10 cellular contexts compared by ENCODE assay signal in the genomic region with DNA sequence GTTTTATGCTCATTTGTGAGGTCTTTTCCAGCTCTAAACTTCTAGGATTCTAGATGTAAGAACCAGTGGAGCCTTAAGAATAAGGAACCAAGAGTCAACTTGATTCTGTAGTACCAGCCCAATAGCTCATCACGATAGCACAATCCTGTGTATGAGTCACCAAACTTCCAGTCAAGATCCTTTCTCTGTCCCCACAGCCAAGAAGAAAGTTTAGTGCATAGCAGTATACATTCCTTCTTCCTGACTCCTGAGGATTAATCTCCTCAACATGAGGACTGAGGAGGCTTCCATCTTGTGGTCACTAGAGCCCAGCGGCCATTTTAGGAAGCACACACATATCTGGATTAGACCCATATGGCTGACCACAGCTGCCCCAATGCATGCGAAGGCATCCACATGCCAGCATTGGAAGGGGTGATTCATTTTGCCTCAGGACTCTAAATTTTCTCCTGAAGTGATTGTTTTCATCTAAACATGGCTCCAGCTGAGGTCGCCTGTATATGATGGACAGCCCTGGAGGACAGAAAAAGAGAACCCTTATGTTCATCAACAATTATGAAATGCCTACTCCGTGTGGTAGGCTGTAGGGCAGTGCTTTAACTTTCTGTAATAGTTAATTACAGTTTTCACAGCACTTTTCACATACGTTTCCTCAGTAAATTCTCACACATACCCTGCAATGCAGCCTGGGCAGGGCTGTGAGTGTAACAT. TPM values are rescaled to one million over a fixed set of nuclear protein-coding genes. Genes with fewer than 3 reads are reported as not detected.
DNase-seq lines count a peak whose midpoint lies in the region; ATAC-seq, FAIRE-seq and TF ChIP-seq lines count a peak whose summit lies in the region.
"Had no signal": no experiment of that assay in that cellular context is flagged by ENCODE, and none has a peak within 500 bp of the region (broad histone marks: within the 10 kb centered on the region; RNA-seq: fewer than 3 reads in every experiment).

No MANE protein-coding gene starts in this region.

- no peak for TF ChIP-seq POLR2A in HepG2 (IDR thresholded peaks at IDR 0.05; ENCODE audit: insufficient read depth in 1 of 2, low read depth in 2 of 2, low read length in 2 of 2)
- TF ChIP-seq POLR2A in right lobe of liver (IDR thresholded peaks at IDR 0.05) = no peak

- ATAC-seq in HepG2 (peak; percentile 36; the same call in 1 of the 3 replicates), right lobe of liver (no peak), thoracic aorta (ENCODE audit: insufficient number of reproducible peaks, low FRiP score, low read depth) (peak; percentile 29)

- no peaks in the 10 kb centered on the region for H4K20me1 ChIP-seq in HepG2 (ENCODE audit: insufficient read depth, low read length)

- DNase-seq in HepG2 (ENCODE audit: low spot score) (no peak), right lobe of liver (no peak), MV-4-11 (lab: John Stamatoyannopoulos, UW) (peak; percentile 36), epithelial cell of proximal tubule (ENCODE audit: low read depth) (peak; percentile 9), thoracic aorta (ENCODE audit: low spot score) (no peak), G401 (ENCODE audit: low spot score) (no peak), NCI-H2196 (lab: John Stamatoyannopoulos, UW; ENCODE audit: unreplicated experiment) (no peak)
- DNase-seq in stimulated activated naive CD4-positive, alpha-beta T cell (lab: John Stamatoyannopoulos, UW) = no peak
- DNase-seq: C1 segment of cervical spinal cord, dorsolateral prefrontal cortex had no signal

- WGBS in HepG2 (ENCODE audit: low lambda C conversion rate) = 45% methylated on average over 6 of the region's 6 CpGs
- 85% methylated on average over 6 of the region's 6 CpGs for WGBS in right lobe of liver (ENCODE audit: insufficient coverage, low coverage, low lambda C conversion rate, missing lambda C conversion rate)

- no peak overlapping the region for H3K9ac ChIP-seq in HepG2 (ENCODE audit: insufficient read depth, low read depth, low read length)

- H3K4me2 ChIP-seq in HepG2 (ENCODE audit: low read depth, low read length) = no peak overlapping the region

- POLR2A ChIA-PET in HepG2 (lab: Yijun Ruan, JAX) = no interaction called here

- CTCF ChIA-PET in HepG2 (lab: Yijun Ruan, JAX; ENCODE audit: low intra/inter-chr PET ratio, low total read pairs) = no interaction called here

- no peaks in the 10 kb centered on the region for H3K9me3 ChIP-seq in HepG2 (ENCODE audit: low read length)
- no peaks in the 10 kb centered on the region for H3K9me3 ChIP-seq in right lobe of liver
- no peaks in the 10 kb centered on the region for H3K9me3 ChIP-seq in thoracic aorta

- no peak for TF ChIP-seq RAD21 in HepG2 (CRISPR knock-in tag; IDR thresholded peaks at IDR 0.05)

- BruUV-seq in HepG2 (replicated peaks; lab: Mats Ljungman, UMichigan) = no TSS peak

- no peak overlapping the region for H3K27ac ChIP-seq in HepG2 (ENCODE audit: extremely low read length, insufficient read depth, low read length)
- no peak overlapping the region for H3K27ac ChIP-seq in right lobe of liver
- H3K27ac ChIP-seq in thoracic aorta = no peak overlapping the region

- no peak overlapping the region for H2AFZ ChIP-seq in HepG2 (ENCODE audit: low read length)

- no peak for TF ChIP-seq CTCF in HepG2 (CRISPR knock-in tag; IDR thresholded peaks at IDR 0.05)
- no peak for TF ChIP-seq CTCF in right lobe of liver (IDR thresholded peaks at IDR 0.05)
- no peak for TF ChIP-seq CTCF in epithelial cell of proximal tubule (conservative IDR thresholded peaks at IDR 0.05; ENCODE audit: low read depth, low read length)
- no peak for TF ChIP-seq CTCF in thoracic aorta (IDR thresholded peaks at IDR 0.05)

- intact Hi-C loops in HepG2 (cut with micrococcal nuclease; ENCODE audit: unreplicated experiment) = no loop called here
- intact Hi-C loops in right lobe of liver (cut with DNase I) = no loop called here

- H3K79me2 ChIP-seq in HepG2 (ENCODE audit: insufficient read depth, low read length) = no peaks in the 10 kb centered on the region

- H3K27me3 ChIP-seq in HepG2 (ENCODE audit: control insufficient read depth in 1 of 2, insufficient read depth in 2 of 2, low read length in 2 of 2) (no peaks in the 10 kb centered on the region; a peak in 1 of 5 replicates), right lobe of liver (no peaks in the 10 kb centered on the region), thoracic aorta (replicated peaks; ENCODE audit: insufficient read depth) (no peaks in the 10 kb centered on the region)
- H3K27me3 ChIP-seq: dorsolateral prefrontal cortex had no signal

- H3K4me1 ChIP-seq in HepG2 (ENCODE audit: insufficient read depth, low read length) = no peaks in the 10 kb centered on the region
- H3K4me1 ChIP-seq in right lobe of liver = peaks cover 0 to 2% (median 0%) of the 10 kb centered on the region in 4 donors
- H3K4me1 ChIP-seq in thoracic aorta (ENCODE audit: control insufficient read depth in 1 of 2, low read depth in 2 of 2) = peaks cover 3 to 7% of the 10 kb centered on the region in 2 donors

- in situ Hi-C loops in HepG2 (cut with HindIII; ENCODE audit: extremely low pct_ligation_motif_present, low pct_unique_long_range_greater_than_20kb) (no loop called here), G401 (cut with HindIII; ENCODE audit: low sequenced_read_pairs) (no loop called here)

- H3K4me3 ChIP-seq in HepG2 (replicated peaks in 1 of 3; ENCODE audit: insufficient read depth in 1 of 3, low read depth in 2 of 3, low read length in 3 of 3) (no peak overlapping the region), right lobe of liver (no peak overlapping the region), epithelial cell of proximal tubule (ENCODE audit: low read depth, low read length) (no peak overlapping the region), thoracic aorta (no peak overlapping the region)
- H3K4me3 ChIP-seq: dorsolateral prefrontal cortex had no signal

- H3K36me3 ChIP-seq in HepG2 (replicated peaks in 1 of 2; ENCODE audit: control insufficient read depth in 1 of 2, insufficient read depth in 2 of 2, low read length in 2 of 2) (no peaks in the 10 kb centered on the region), right lobe of liver (no peaks in the 10 kb centered on the region), thoracic aorta (no peaks in the 10 kb centered on the region)

- no peak for FAIRE-seq in HepG2 (lab: Jason Lieb, UNC)

- TF ChIP-seq EP300 in HepG2 (IDR thresholded peaks at IDR 0.05; ENCODE audit: low read depth in 2 of 2, low read length in 2 of 2) (no peak), HepG2 (CRISPR knock-in tag; IDR thresholded peaks at IDR 0.05; ENCODE audit: borderline replicate concordance) (no peak)

TF ChIP-seq in HepG2, 621 proteins besides CTCF, POLR2A, EP300 and RAD21 (continues in another document):
- TF ChIP-seq ZNF564 (CRISPR knock-in tag; IDR thresholded peaks at IDR 0.05) = no peak
- TF ChIP-seq ZKSCAN5 (CRISPR knock-in tag; IDR thresholded peaks at IDR 0.05) = no peak
- no peak for TF ChIP-seq SKIL (CRISPR knock-in tag; IDR thresholded peaks at IDR 0.05; ENCODE audit: borderline replicate concordance)
- TF ChIP-seq, protein P1, sequence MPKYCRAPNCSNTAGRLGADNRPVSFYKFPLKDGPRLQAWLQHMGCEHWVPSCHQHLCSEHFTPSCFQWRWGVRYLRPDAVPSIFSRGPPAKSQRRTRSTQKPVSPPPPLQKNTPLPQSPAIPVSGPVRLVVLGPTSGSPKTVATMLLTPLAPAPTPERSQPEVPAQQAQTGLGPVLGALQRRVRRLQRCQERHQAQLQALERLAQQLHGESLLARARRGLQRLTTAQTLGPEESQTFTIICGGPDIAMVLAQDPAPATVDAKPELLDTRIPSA (CRISPR knock-in tag; IDR thresholded peaks at IDR 0.05; ENCODE audit: borderline replicate concordance) = no peak

RNA-seq across cellular contexts. Expression of gene RASGRP3, which starts 53.5 kb away (rescaled TPM):
- total RNA-seq in HepG2 (2016; rRNA removed; fragmentation: Illumina TruSeq; extraction: Trizol) (not detected in 2 replicates), right lobe of liver (10 to 100 TPM in 1 of 6 experiments, 1 to 10 TPM in 5; 3.0 to 11.5 (median 5.0) TPM), epithelial cell of proximal tubule (0.36 and 1.1 TPM in 2 replicates), thoracic aorta (10 to 100 TPM; 16.2 to 22.1 TPM)
- total RNA-seq in HepG2 (2016; cell fraction: cytosol; rRNA removed; fragmentation: Illumina TruSeq; extraction: Trizol; ENCODE audit: low read depth) = not detected in 2 replicates
- total RNA-seq in HepG2 (2016; cell fraction: insoluble cytoplasmic fraction; rRNA removed; fragmentation: Illumina TruSeq; extraction: Trizol) = 0.02 TPM in 1 of 2 replicates, not detected in the other
- not detected in 2 replicates for total RNA-seq in HepG2 (2016; cell fraction: membrane; rRNA removed; fragmentation: Illumina TruSeq; extraction: Trizol)
- total RNA-seq in HepG2 (2016; cell fraction: nucleus; rRNA removed; fragmentation: Illumina TruSeq; extraction: Trizol) = not detected in 2 replicates
- 0.01 and 0.27 TPM in 2 replicates for polyA plus RNA-seq in HepG2 (2011; rRNA removed)
- polyA plus RNA-seq in HepG2 (2011; cell fraction: cytosol; rRNA removed) = 0.08 TPM in 1 of 2 replicates, not detected in the other
- not detected in 2 replicates for polyA plus RNA-seq in HepG2 (2011; cell fraction: nucleus; rRNA removed)
- polyA plus RNA-seq in HepG2 (2012) = not detected in 2 replicates
- not detected in 2 replicates for polyA plus RNA-seq in HepG2 (2016; cell fraction: cytosol; fragmentation: Illumina TruSeq; extraction: Trizol; ENCODE audit: low read depth)
- polyA plus RNA-seq in HepG2 (2016; cell fraction: insoluble cytoplasmic fraction; fragmentation: Illumina TruSeq; extraction: Trizol; ENCODE audit: low read depth) = not detected in 2 replicates
- polyA plus RNA-seq in HepG2 (2016; cell fraction: membrane; fragmentation: Illumina TruSeq; extraction: Trizol; ENCODE audit: low read depth) = not detected in 2 replicates
- polyA plus RNA-seq in HepG2 (2016; cell fraction: nucleus; fragmentation: Illumina TruSeq; extraction: Trizol; ENCODE audit: insufficient read depth, low read depth) = not detected in 2 replicates
- not detected in 2 replicates for polyA minus RNA-seq in HepG2 (2011; rRNA and poly(A)+ RNA removed; ENCODE audit: low replicate concordance)
- polyA minus RNA-seq in HepG2 (2011; cell fraction: cytosol; rRNA and poly(A)+ RNA removed) = not detected in 2 replicates
- polyA minus RNA-seq in HepG2 (2011; cell fraction: nucleus; rRNA and poly(A)+ RNA removed) = not detected in 2 replicates
- total RNA-seq in G401 (2014; rRNA removed; shearing (Covaris generic)) = 2.7 and 5.4 TPM in 2 replicates

Comparison
In these comparisons a context has a peak if more than half of its experiments do, and no peak if none do; other contexts are left out.
1. ATAC-seq: peak in HepG2 (single experiment) and thoracic aorta (single experiment); none in right lobe of liver (0 of 4).
2. DNase-seq: peak in MV-4-11 (single experiment) and epithelial cell of proximal tubule (single experiment); none in HepG2 (single experiment), right lobe of liver (0 of 3), thoracic aorta (single experiment), G401 (single experiment), stimulated activated naive CD4-positive, alpha-beta T cell (0 of 6) and NCI-H2196 (single experiment).